Comparison of ENCODE assay signal across 12 cellular contexts in genomic region chr12:25692115-25693035, GRCh38.
A peak's percentile ranks its signal among the peaks of the same experiment; 100 is the strongest.
DNase-seq lines count a peak whose midpoint lies in the region; ATAC-seq and TF ChIP-seq lines count a peak whose summit lies in the region.
"Had no signal": no experiment of that assay in that cellular context is flagged by ENCODE, and none has a peak within 500 bp of the region (broad histone marks: within the 10 kb centered on the region; RNA-seq: fewer than 3 reads in every experiment).

No MANE protein-coding gene starts in this region.

- no peak overlapping the region for H3K27ac Mint-ChIP-seq in immature natural killer cell
- no peak overlapping the region for H3K27ac Mint-ChIP-seq in natural killer cell

- TF ChIP-seq CTCF in HEK293 (tag by site-specific recombination; IDR thresholded peaks at IDR 0.05) (no peak), body of pancreas (IDR thresholded peaks at IDR 0.05) (no peak), testis (IDR thresholded peaks at IDR 0.05) (no peak), natural killer cell (IDR thresholded peaks at IDR 0.05) (no peak)

- H3K27me3 Mint-ChIP-seq in immature natural killer cell (ENCODE audit: low read depth in 3 of 3), result peaks cover 0 to 3% (median 2%) of the 10 kb centered on the region in 3 donors
- peaks cover 0 to 4% of the 10 kb centered on the region in 2 donors for H3K27me3 Mint-ChIP-seq in natural killer cell (ENCODE audit: low read depth in 2 of 2)

- POLR2A ChIA-PET in HEK293 (lab: Yijun Ruan, JAX), result interaction anchor here (1.1 kb wide), 1 partner anchor 19 kb away, joined by 3 read pairs; no protein-coding TSS in a partner anchor

- H3K27me3 ChIP-seq in body of pancreas (no peaks in the 10 kb centered on the region), iPS-20b (ENCODE audit: insufficient read depth, low read length) (no peaks in the 10 kb centered on the region), testis (no peaks in the 10 kb centered on the region)

- intact Hi-C loops in body of pancreas (cut with DNase I) (no loop called here), testis (cut with DNase I; ENCODE audit: low total_unique reads) (no loop called here), natural killer cell (cut with micrococcal nuclease) (no loop called here)

- H3K9me3 Mint-ChIP-seq in immature natural killer cell (peaks cover 0 to 4% (median 0%) of the 10 kb centered on the region in 6 donors), natural killer cell (no peaks in the 10 kb centered on the region)

- H3K4me3 Mint-ChIP-seq in immature natural killer cell, result no peak overlapping the region
- no peak overlapping the region for H3K4me3 Mint-ChIP-seq in natural killer cell

- CTCF ChIA-PET in HEK293 (lab: Yijun Ruan, JAX), result interaction anchor here (1.0 kb wide), 1 partner anchor 321 kb away, joined by 3 read pairs; no protein-coding TSS in a partner anchor

- H3K4me1 ChIP-seq in HEK293 (ENCODE audit: control insufficient read depth, insufficient read depth, low read length) (peaks cover 43% of the 10 kb centered on the region), body of pancreas (no peaks in the 10 kb centered on the region), iPS-20b (ENCODE audit: insufficient read depth, low read length) (peaks cover 23% of the 10 kb centered on the region; the same call in 1 of the 2 replicates), testis (peaks cover 15% of the 10 kb centered on the region)

- 67 to 74% methylated on average over 9 of the region's 9 CpGs for WGBS in body of pancreas, 2 donors
- 46 to 56% methylated on average over 9 of the region's 9 CpGs for WGBS in testis, 2 donors

- H3K9ac ChIP-seq in iPS-20b (ENCODE audit: low read depth, low read length), result no peak overlapping the region

- H3K4me3 ChIP-seq in HEK293 (ENCODE audit: low read depth, low read length) (no peak overlapping the region), body of pancreas (no peak overlapping the region), iPS-20b (ENCODE audit: low read length) (peak overlapping the region; percentile 34; the same call in 1 of the 2 replicates), testis (no peak overlapping the region)

- H3K27ac ChIP-seq in HEK293 (ENCODE audit: extremely low read depth, low read depth, low read length) (peak overlapping the region; percentile 95), body of pancreas (no peak overlapping the region), iPS-20b (ENCODE audit: low read length) (no peak overlapping the region), testis (peak overlapping the region; percentile 46 to 69)

- ATAC-seq in body of pancreas, result peak; percentile 71
- no peak for ATAC-seq in natural killer cell
- no peak for ATAC-seq in HG03280 (IDR thresholded peaks at IDR 0.05; ENCODE audit: unreplicated experiment)

- H3K36me3 ChIP-seq in HEK293 (ENCODE audit: control insufficient read depth in 2 of 2, insufficient read depth in 1 of 2, low read length in 2 of 2) (no peaks in the 10 kb centered on the region), body of pancreas (replicated peaks in 1 of 2; ENCODE audit: insufficient read depth in 1 of 2, low read depth in 2 of 2) (no peaks in the 10 kb centered on the region), iPS-20b (ENCODE audit: insufficient read depth, low read depth, low read length) (no peaks in the 10 kb centered on the region), testis (ENCODE audit: low read depth, missing control alignments) (no peaks in the 10 kb centered on the region)

- H3K9me3 ChIP-seq in HEK293 (ENCODE audit: control insufficient read depth, insufficient read depth, low read depth, low read length) (no peaks in the 10 kb centered on the region), body of pancreas (no peaks in the 10 kb centered on the region), iPS-20b (ENCODE audit: insufficient read depth, low read depth, low read length) (peaks cover 3% of the 10 kb centered on the region; the same call in 1 of the 2 replicates), testis (no peaks in the 10 kb centered on the region)

- H3K4me1 Mint-ChIP-seq in immature natural killer cell (no peaks in the 10 kb centered on the region), natural killer cell (no peaks in the 10 kb centered on the region)

- TF ChIP-seq POLR2A in body of pancreas (IDR thresholded peaks at IDR 0.05) (no peak), testis (IDR thresholded peaks at IDR 0.05) (no peak)

- DNase-seq in body of pancreas (peak; percentile 17 to 56 (median 24)), testis (no peak), immature natural killer cell (no peak), natural killer cell (no peak), NCI-H69 (lab: John Stamatoyannopoulos, UW) (no peak)
- DNase-seq: activated CD4-positive, alpha-beta T cell treated with anti-CD3 and anti-CD28 coated beads for 1 hour; erythroblast; NCI-H1105 treated with DMSO at 0.1 percent for 48 hours; stimulated activated CD4-positive, alpha-beta T cell treated with anti-CD3 and anti-CD28 coated beads, Interleukin-1b, Interleukin-23, amount 100 ng/mL, for 48 hours had no signal

- H3K36me3 Mint-ChIP-seq in immature natural killer cell (no peaks in the 10 kb centered on the region), natural killer cell (no peaks in the 10 kb centered on the region)

TF ChIP-seq in HEK293, 187 proteins besides CTCF, POLR2A, EP300 and RAD21 (continues in another document):
- TF ChIP-seq, protein P1, sequence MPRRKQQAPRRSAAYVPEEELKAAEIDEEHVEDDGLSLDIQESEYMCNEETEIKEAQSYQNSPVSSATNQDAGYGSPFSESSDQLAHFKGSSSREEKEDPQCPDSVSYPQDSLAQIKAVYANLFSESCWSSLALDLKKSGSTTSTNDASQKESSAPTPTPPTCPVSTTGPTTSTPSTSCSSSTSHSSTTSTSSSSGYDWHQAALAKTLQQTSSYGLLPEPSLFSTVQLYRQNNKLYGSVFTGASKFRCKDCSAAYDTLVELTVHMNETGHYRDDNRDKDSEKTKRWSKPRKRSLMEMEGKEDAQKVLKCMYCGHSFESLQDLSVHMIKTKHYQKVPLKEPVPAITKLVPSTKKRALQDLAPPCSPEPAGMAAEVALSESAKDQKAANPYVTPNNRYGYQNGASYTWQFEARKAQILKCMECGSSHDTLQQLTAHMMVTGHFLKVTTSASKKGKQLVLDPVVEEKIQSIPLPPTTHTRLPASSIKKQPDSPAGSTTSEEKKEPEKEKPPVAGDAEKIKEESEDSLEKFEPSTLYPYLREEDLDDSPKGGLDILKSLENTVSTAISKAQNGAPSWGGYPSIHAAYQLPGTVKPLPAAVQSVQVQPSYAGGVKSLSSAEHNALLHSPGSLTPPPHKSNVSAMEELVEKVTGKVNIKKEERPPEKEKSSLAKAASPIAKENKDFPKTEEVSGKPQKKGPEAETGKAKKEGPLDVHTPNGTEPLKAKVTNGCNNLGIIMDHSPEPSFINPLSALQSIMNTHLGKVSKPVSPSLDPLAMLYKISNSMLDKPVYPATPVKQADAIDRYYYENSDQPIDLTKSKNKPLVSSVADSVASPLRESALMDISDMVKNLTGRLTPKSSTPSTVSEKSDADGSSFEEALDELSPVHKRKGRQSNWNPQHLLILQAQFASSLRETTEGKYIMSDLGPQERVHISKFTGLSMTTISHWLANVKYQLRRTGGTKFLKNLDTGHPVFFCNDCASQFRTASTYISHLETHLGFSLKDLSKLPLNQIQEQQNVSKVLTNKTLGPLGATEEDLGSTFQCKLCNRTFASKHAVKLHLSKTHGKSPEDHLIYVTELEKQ (tag by site-specific recombination; IDR thresholded peaks at IDR 0.05; ENCODE audit: borderline replicate concordance), result peak; percentile 63; the same call in 1 of the 2 replicates
- TF ChIP-seq TRIM28 (IDR thresholded peaks at IDR 0.05; ENCODE audit: borderline replicate concordance, low read length) (peak; percentile 68), ZNF501 (tag by site-specific recombination; IDR thresholded peaks at IDR 0.05) (no peak), KLF17 (tag by site-specific recombination; IDR thresholded peaks at IDR 0.05) (no peak), PATZ1 (tag by site-specific recombination; IDR thresholded peaks at IDR 0.05) (peak; percentile 63), ZFP69B (tag by site-specific recombination; IDR thresholded peaks at IDR 0.05) (0 out of 2 replicates have a peak, but pooled peaks have one; percentile 41), MEIS1 (CRISPR knock-in tag; IDR thresholded peaks at IDR 0.05; ENCODE audit: borderline replicate concordance) (no peak), ZNF184 (tag by site-specific recombination; IDR thresholded peaks at IDR 0.05) (peak; percentile 28; the same call in 1 of the 2 replicates), ZNF548 (tag by site-specific recombination; IDR thresholded peaks at IDR 0.05) (no peak), ZNF2 (tag by site-specific recombination; IDR thresholded peaks at IDR 0.05) (no peak), ZNF529 (tag by site-specific recombination; IDR thresholded peaks at IDR 0.05; ENCODE audit: insufficient replicate concordance) (no peak), ZNF112 (tag by site-specific recombination; IDR thresholded peaks at IDR 0.05) (no peak), ZNF658 (tag by site-specific recombination; IDR thresholded peaks at IDR 0.05) (no peak), ZNF404 (tag by site-specific recombination; IDR thresholded peaks at IDR 0.05) (no peak), SP7 (tag by site-specific recombination; IDR thresholded peaks at IDR 0.05) (peak; percentile 94)

Comparison
In these comparisons a context has a peak if more than half of its experiments do, and no peak if none do; other contexts are left out.
1. H3K27ac ChIP-seq: peak in HEK293 (single experiment) and testis (2 of 2); none in body of pancreas (0 of 4) and iPS-20b (single experiment).
2. DNase-seq: peak in body of pancreas (4 of 4); none in testis (single experiment), immature natural killer cell (0 of 3), natural killer cell (single experiment) and NCI-H69 (single experiment).